In the genomic region with DNA sequence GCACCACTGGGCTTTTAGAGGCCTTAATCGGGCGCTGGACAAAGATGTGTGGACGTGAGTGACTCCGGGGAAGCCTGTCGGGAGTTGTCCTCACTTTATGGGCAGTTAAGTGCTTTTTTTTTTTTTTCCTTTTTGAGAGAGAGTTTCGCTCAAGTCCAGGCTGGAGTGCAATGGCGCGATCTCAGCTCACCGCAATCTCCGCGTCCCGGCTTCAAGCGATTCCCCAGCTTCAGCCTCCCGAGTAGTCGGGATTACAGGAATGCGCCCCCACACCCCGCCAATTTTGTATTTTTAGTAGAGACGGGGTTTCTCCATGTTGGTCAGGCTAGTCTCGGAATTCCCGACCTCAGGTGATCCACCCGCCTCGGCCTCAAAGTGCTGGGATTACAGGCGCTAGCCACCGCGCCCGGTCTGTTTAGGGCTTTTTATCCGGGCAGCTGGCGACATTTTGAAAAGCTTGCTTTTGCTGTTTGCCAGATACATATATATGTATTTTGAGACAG, we compare ENCODE assay signal across 8 cellular contexts. TPM values are rescaled to one million over a fixed set of nuclear protein-coding genes. Genes with fewer than 3 reads are reported as not detected.
DNase-seq lines count a peak whose midpoint lies in the region; ATAC-seq and TF ChIP-seq lines count a peak whose summit lies in the region.

No MANE protein-coding gene starts in this region.

- H3K9ac ChIP-seq in ES-I3 (ENCODE audit: low read depth, low read length) (peak overlapping the region; percentile 72), SU-DHL-6 (ENCODE audit: low read length) (peak overlapping the region; percentile 98)

- DNase-seq in fibroblast of villous mesenchyme (ENCODE audit: low read depth), result peak; percentile 55
- DNase-seq in retina, result peak; percentile 64
- no peak for DNase-seq in DMS153 treated with DMSO at 0.1 percent for 48 hours (lab: John Stamatoyannopoulos, UW; ENCODE audit: unreplicated experiment)
- no peak for DNase-seq in NCI-H748 treated with DMSO at 0.1 percent for 48 hours (lab: John Stamatoyannopoulos, UW)
- DNase-seq in sciatic nerve (ENCODE audit: low spot score), result no peak
- no peak for DNase-seq in activated CD4-positive, CD25-positive, alpha-beta regulatory T cell (lab: John Stamatoyannopoulos, UW)

- H3K9me2 ChIP-seq in SU-DHL-6 (replicated peaks; ENCODE audit: insufficient read depth, low read length), result no peaks in the 10 kb centered on the region

- no peak for ATAC-seq in sciatic nerve

- peaks cover 65% of the 10 kb centered on the region for H3K79me2 ChIP-seq in SU-DHL-6 (ENCODE audit: insufficient read depth, low read length)

- H3K27ac ChIP-seq in SU-DHL-6 (ENCODE audit: low read depth, low read length), result peak overlapping the region; percentile 93

- H4K20me1 ChIP-seq in SU-DHL-6 (ENCODE audit: low read depth, low read length), result peaks cover 34% of the 10 kb centered on the region

- H3K4me3 ChIP-seq in SU-DHL-6 (ENCODE audit: insufficient read depth, low read length, poor library complexity, severe bottlenecking), result peak overlapping the region; percentile 100
- H3K4me3 ChIP-seq in fibroblast of villous mesenchyme (ENCODE audit: low read depth, low read length), result peak overlapping the region; percentile 86

- H3K4me2 ChIP-seq in SU-DHL-6 (ENCODE audit: low read depth, low read length, poor library complexity, severe bottlenecking), result peak overlapping the region; percentile 82

- intact Hi-C loops in sciatic nerve (cut with DNase I), result no loop called here

- H3K9me3 ChIP-seq in ES-I3 (ENCODE audit: control insufficient read depth, insufficient read depth, low read length) (no peaks in the 10 kb centered on the region), SU-DHL-6 (ENCODE audit: insufficient read depth, low read length) (no peaks in the 10 kb centered on the region)

- H3K36me3 ChIP-seq in ES-I3 (ENCODE audit: insufficient read depth, low read length), result no peaks in the 10 kb centered on the region; the same call in 1 of the 2 replicates
- peaks cover 15% of the 10 kb centered on the region for H3K36me3 ChIP-seq in SU-DHL-6 (ENCODE audit: low read length)

- no peaks in the 10 kb centered on the region for H3K27me3 ChIP-seq in SU-DHL-6 (ENCODE audit: low read length)

- H3F3A ChIP-seq in SU-DHL-6 (ENCODE audit: insufficient read depth), result peaks cover 54% of the 10 kb centered on the region

- no peak overlapping the region for H2AFZ ChIP-seq in SU-DHL-6 (ENCODE audit: low read depth, low read length, severe bottlenecking)

- TF ChIP-seq CTCF in SU-DHL-6 (IDR thresholded peaks at IDR 0.05; ENCODE audit: insufficient read depth, low read length, poor library complexity, severe bottlenecking) (no peak), fibroblast of villous mesenchyme (IDR thresholded peaks at IDR 0.05; ENCODE audit: insufficient read depth, low read depth, low read length) (no peak)

- peaks cover 11% of the 10 kb centered on the region for H3K4me1 ChIP-seq in ES-I3 (ENCODE audit: insufficient read depth, low read length)

RNA-seq across cellular contexts. Expression of gene MSH6, which starts 1.5 kb away (rescaled TPM):
- total RNA-seq in fibroblast of villous mesenchyme (42.2 and 46.2 TPM in 2 replicates), sciatic nerve (50.3 TPM)

Comparison
In these comparisons a context has a peak if more than half of its experiments do, and no peak if none do; other contexts are left out.
1. DNase-seq: peak in fibroblast of villous mesenchyme (single experiment) and retina (single experiment); none in DMS153 treated with DMSO at 0.1 percent for 48 hours (single experiment), NCI-H748 treated with DMSO at 0.1 percent for 48 hours (single experiment), sciatic nerve (single experiment) and activated CD4-positive, CD25-positive, alpha-beta regulatory T cell (0 of 4).